ENCODE assay signal across 26 cellular contexts in the genomic region with DNA sequence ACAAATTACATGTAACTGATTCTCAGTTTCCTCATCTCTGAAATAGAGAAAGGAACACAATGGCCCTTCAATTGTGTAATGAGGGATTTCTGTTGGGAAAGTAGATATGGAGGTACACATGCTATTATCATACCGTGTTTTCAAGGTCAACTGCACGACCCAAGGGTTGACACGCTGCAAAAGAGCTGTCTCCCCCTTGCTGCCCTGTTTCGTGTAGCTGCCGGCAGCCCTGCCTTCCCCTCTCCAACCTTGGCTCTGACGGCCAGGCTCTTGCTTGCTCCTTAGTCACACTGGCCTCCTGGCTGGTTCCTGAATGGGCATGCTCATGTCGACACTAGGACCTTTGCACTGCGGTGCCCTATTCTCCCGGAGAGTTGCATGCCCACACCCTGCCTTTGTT.
"Had no signal": no experiment of that assay in that cellular context is flagged by ENCODE, and none has a peak within 500 bp of the region (broad histone marks: within the 10 kb centered on the region; RNA-seq: fewer than 3 reads in every experiment).

No MANE protein-coding gene starts in this region.

- H3K27ac ChIP-seq: brain microvascular endothelial cell, cardiac muscle cell, KMS-11, SK-N-MC, VCaP had no signal

- H3K36me3 ChIP-seq: brain microvascular endothelial cell had no signal

- H3K4me3 ChIP-seq: cardiac muscle cell, MG63, SK-N-MC had no signal

- DNase-seq: activated CD4-positive, alpha-beta T cell treated with anti-CD3 and anti-CD28 coated beads for 4 hours; activated CD8-positive, alpha-beta memory T cell treated with anti-CD3 and anti-CD28 coated beads, Interleukin-2, amount 50 U/mL, for 48 hours; activated CD8-positive, alpha-beta T cell treated with anti-CD3 and anti-CD28 coated beads, Interleukin-2, amount 10 ng/mL, durations not matched to agents 7 days and 5 days; activated effector memory CD4-positive, alpha-beta T cell treated with Interleukin-2 at 50 U/mL for 16 hours; activated naive CD4-positive, alpha-beta T cell; activated T-cell treated with anti-CD3 and anti-CD28 coated beads, Interleukin-2, amount 50 U/mL, for 1 hour; brain microvascular endothelial cell; MG63; MV-4-11; NCI-H1092 treated with DMSO at 0.1 percent for 48 hours; NCI-H1417 treated with DMSO at 0.1 percent for 48 hours; NCI-H1694; NCI-H2029; NCI-H345; NCI-H510A; NCI-H526 treated with DMSO at 0.1 percent for 48 hours; NCI-H82; T-cell; T-helper 2 cell; T1000 had no signal

- H3K9me3 Mint-ChIP-seq: activated naive CD4-positive, alpha-beta T cell treated with anti-CD3 and anti-CD28 coated beads, Interleukin-2, amount 50 U/mL, for 24 hours; T-cell had no signal

- FAIRE-seq: TTC549 had no signal

- H3K4me3 Mint-ChIP-seq: activated CD8-positive, alpha-beta T cell treated with anti-CD3 and anti-CD28 coated beads, Interleukin-2, amount 10 ng/mL, durations not matched to agents 7 days and 5 days; activated naive CD4-positive, alpha-beta T cell treated with anti-CD3 and anti-CD28 coated beads, Interleukin-2, amount 50 U/mL, for 24 hours; T-cell had no signal

- H3K27ac Mint-ChIP-seq: activated CD8-positive, alpha-beta T cell treated with anti-CD3 and anti-CD28 coated beads, Interleukin-2, amount 10 ng/mL, durations not matched to agents 7 days and 5 days; activated naive CD4-positive, alpha-beta T cell treated with anti-CD3 and anti-CD28 coated beads, Interleukin-2, amount 50 U/mL, for 24 hours; T-cell had no signal

- H3K9me3 ChIP-seq: MG63 had no signal

- H3K27me3 ChIP-seq: brain microvascular endothelial cell, cardiac muscle cell, MG63 had no signal

- ATAC-seq: activated CD8-positive, alpha-beta T cell treated with anti-CD3 and anti-CD28 coated beads, Interleukin-2, amount 10 ng/mL, durations not matched to agents 7 days and 5 days; T-cell had no signal

- H3K27me3 Mint-ChIP-seq: activated naive CD4-positive, alpha-beta T cell treated with anti-CD3 and anti-CD28 coated beads, Interleukin-2, amount 50 U/mL, for 24 hours; T-cell had no signal
